ENCODE assay signal across 30 cellular contexts in genomic region chr2:231856959-231857358, GRCh38.
"Had no signal": no experiment of that assay in that cellular context is flagged by ENCODE, and none has a peak within 500 bp of the region (broad histone marks: within the 10 kb centered on the region; RNA-seq: fewer than 3 reads in every experiment).

No MANE protein-coding gene starts in this region.

- H3K9me3 ChIP-seq: neutrophil, ovary, psoas muscle, right lobe of liver, sigmoid colon, stomach, thoracic aorta, thyroid gland, tibial nerve, upper lobe of left lung, vagina had no signal

- DNase-seq: naive thymus-derived CD8-positive, alpha-beta T cell; nephron progenitor cell; nucleus accumbens; ovary; posterior cingulate gyrus; psoas muscle; right cardiac atrium; right lobe of liver; sigmoid colon; stimulated activated CD4-positive, alpha-beta T cell treated with anti-CD3 and anti-CD28 coated beads, Interleukin-15, amount 100 ng/mL, for 24 hours; stimulated activated CD4-positive, alpha-beta T cell treated with anti-CD3 and anti-CD28 coated beads, Interleukin-2, amount 100 ng/mL, for 24 hours; stimulated activated CD4-positive, alpha-beta T cell treated with anti-CD3 and anti-CD28 coated beads, Interleukin-2, amount 100 ng/mL, for 48 hours; stimulated activated CD4-positive, alpha-beta T cell treated with anti-CD3 and anti-CD28 coated beads, Interleukin-4, amount 100 ng/mL, for 24 hours; stimulated activated naive B cell treated with anti-CD40 and anti-IgM and Interleukin-4, amounts not matched to agents 10 μg/mL and 1 μg/mL and 100 μg/mL, for 72 hours; stimulated activated naive CD4-positive, alpha-beta T cell treated with Interleukin-2 at 50 U/mL for 16 hours; stomach; thyroid gland; trophoblast cell; upper lobe of left lung had no signal

- H3K4me1 ChIP-seq: parathyroid adenoma, psoas muscle, right lobe of liver, sigmoid colon, thyroid gland, tibial nerve, upper lobe of left lung, vagina had no signal

- H3K27ac ChIP-seq: neutrophil, ovary, parathyroid adenoma, psoas muscle, right lobe of liver, sigmoid colon, stomach, thoracic aorta, thyroid gland, tibial nerve, upper lobe of left lung, vagina had no signal

- H3K4me1 Mint-ChIP-seq: nephron progenitor cell, neural crest cell had no signal

- H3K9me3 Mint-ChIP-seq: naive thymus-derived CD8-positive, alpha-beta T cell; natural killer cell treated with Interleukin-12 subunit alpha and Interleukin-12 subunit beta and Interleukin-15 and Interleukin-18, amount 100 ng/mL, for 72 hours; neural crest cell; stimulated activated effector memory CD8-positive, alpha-beta T cell treated with anti-CD3 and anti-CD28 coated beads, Interleukin-12 subunit alpha, Interleukin-12 subunit beta, amount 100 ng/mL, for 72 hours; stimulated activated naive B cell treated with anti-CD40 and anti-IgM and Interleukin-4, amounts not matched to agents 10 μg/mL and 1 μg/mL and 100 μg/mL, for 72 hours; stimulated activated naive CD8-positive, alpha-beta T cell treated with anti-CD3 and anti-CD28 coated beads, Interleukin-15, Interleukin-2, amounts not matched to agents 100 ng/mL and 50 ng/mL, for 24 hours had no signal

- H3K36me3 Mint-ChIP-seq: naive thymus-derived CD8-positive, alpha-beta T cell; natural killer cell treated with Interleukin-12 subunit alpha and Interleukin-12 subunit beta and Interleukin-15 and Interleukin-18, amount 100 ng/mL, for 72 hours; stimulated activated effector memory CD8-positive, alpha-beta T cell treated with anti-CD3 and anti-CD28 coated beads, Interleukin-12 subunit alpha, Interleukin-12 subunit beta, amount 100 ng/mL, for 72 hours; stimulated activated naive B cell treated with anti-CD40 and anti-IgM and Interleukin-4, amounts not matched to agents 10 μg/mL and 1 μg/mL and 100 μg/mL, for 72 hours had no signal

- H3K27ac Mint-ChIP-seq: naive thymus-derived CD8-positive, alpha-beta T cell; natural killer cell treated with Interleukin-12 subunit alpha and Interleukin-12 subunit beta and Interleukin-15 and Interleukin-18, amount 100 ng/mL, for 72 hours; nephron progenitor cell; progenitor cell of endocrine pancreas; stimulated activated effector memory CD8-positive, alpha-beta T cell treated with anti-CD3 and anti-CD28 coated beads, Interleukin-12 subunit alpha, Interleukin-12 subunit beta, amount 100 ng/mL, for 72 hours; stimulated activated naive B cell treated with anti-CD40 and anti-IgM and Interleukin-4, amounts not matched to agents 10 μg/mL and 1 μg/mL and 100 μg/mL, for 72 hours; stimulated activated naive CD8-positive, alpha-beta T cell treated with anti-CD3 and anti-CD28 coated beads, Interleukin-15, Interleukin-2, amounts not matched to agents 100 ng/mL and 50 ng/mL, for 24 hours had no signal

- H3K27me3 ChIP-seq: neutrophil, ovary, right lobe of liver, sigmoid colon, stomach, thyroid gland, tibial nerve, upper lobe of left lung, vagina had no signal

- H3K36me3 ChIP-seq: neutrophil, ovary, right lobe of liver, sigmoid colon, stomach, thoracic aorta, thyroid gland, tibial nerve, upper lobe of left lung, vagina had no signal

- H3K4me3 Mint-ChIP-seq: naive thymus-derived CD8-positive, alpha-beta T cell; natural killer cell treated with Interleukin-12 subunit alpha and Interleukin-12 subunit beta and Interleukin-15 and Interleukin-18, amount 100 ng/mL, for 72 hours; nephron progenitor cell; neural crest cell; stimulated activated effector memory CD8-positive, alpha-beta T cell treated with anti-CD3 and anti-CD28 coated beads, Interleukin-12 subunit alpha, Interleukin-12 subunit beta, amount 100 ng/mL, for 72 hours; stimulated activated naive B cell treated with anti-CD40 and anti-IgM and Interleukin-4, amounts not matched to agents 10 μg/mL and 1 μg/mL and 100 μg/mL, for 72 hours; stimulated activated naive CD8-positive, alpha-beta T cell treated with anti-CD3 and anti-CD28 coated beads, Interleukin-15, Interleukin-2, amounts not matched to agents 100 ng/mL and 50 ng/mL, for 24 hours had no signal

- H3K4me3 ChIP-seq: ovary, psoas muscle, right lobe of liver, sigmoid colon, smooth muscle cell, stomach, thoracic aorta, thyroid gland, tibial nerve, upper lobe of left lung, vagina had no signal
